8 cellular contexts compared by ENCODE assay signal in the genomic region with DNA sequence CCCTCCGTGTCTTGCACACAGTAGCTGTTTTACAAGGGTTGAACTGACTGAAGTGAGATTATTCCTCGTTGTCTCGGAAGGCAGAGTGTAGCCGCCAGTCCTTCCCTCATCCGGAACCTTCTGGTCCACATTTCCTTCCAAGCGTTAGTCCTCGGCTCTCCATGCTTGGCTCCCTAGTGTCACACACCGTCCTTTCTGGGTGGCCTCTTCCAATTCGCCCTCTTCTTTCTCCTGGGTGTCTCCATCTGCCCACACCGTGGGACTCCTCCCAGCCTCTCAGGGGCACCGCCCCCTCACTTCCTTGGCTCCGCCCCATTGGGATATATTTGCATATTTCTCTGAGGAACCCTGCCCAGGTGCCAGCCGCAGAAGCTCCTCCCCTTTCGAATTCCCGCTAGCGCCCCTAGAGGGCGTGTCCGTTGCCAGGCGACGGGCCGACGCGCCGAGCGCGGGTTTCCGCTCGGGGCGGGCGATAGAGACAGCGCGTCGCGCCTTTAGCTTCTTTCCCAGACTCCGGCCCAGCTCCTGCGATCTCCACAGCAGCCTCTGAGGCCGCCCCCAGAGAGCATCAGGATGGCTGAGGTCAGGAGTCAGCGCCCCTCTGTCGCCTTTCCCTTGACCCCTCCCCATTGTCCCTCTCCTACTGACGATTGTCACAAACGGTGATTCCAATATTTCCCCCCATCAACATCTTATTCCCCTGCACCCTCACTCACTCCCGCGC. TPM values are rescaled to one million over a fixed set of nuclear protein-coding genes. Genes with fewer than 3 reads are reported as not detected.
DNase-seq lines count a peak whose midpoint lies in the region; ATAC-seq and TF ChIP-seq lines count a peak whose summit lies in the region.

A gene with protein sequence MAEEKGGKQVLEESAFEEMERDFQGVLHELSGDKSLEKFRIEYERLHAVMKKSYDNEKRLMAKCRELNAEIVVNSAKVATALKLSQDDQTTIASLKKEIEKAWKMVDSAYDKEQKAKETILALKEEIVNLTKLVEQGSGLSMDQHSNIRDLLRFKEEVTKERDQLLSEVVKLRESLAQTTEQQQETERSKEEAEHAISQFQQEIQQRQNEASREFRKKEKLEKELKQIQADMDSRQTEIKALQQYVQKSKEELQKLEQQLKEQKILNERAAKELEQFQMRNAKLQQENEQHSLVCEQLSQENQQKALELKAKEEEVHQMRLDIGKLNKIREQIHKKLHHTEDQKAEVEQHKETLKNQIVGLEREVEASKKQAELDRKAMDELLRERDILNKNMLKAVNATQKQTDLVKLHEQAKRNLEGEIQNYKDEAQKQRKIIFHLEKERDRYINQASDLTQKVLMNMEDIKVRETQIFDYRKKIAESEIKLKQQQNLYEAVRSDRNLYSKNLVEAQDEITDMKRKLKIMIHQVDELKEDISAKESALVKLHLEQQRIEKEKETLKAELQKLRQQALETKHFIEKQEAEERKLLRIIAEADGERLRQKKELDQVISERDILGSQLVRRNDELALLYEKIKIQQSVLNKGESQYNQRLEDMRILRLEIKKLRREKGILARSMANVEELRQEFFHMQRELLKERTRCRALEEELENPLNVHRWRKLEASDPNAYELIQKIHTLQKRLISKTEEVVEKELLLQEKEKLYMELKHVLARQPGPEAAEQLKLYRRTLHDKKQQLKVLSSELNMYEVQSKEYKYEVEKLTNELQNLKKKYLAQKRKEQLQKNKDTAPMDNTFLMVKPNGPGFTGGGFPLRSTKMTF (plus strand): TSS at position 509 of the 724 bp plus-strand sequence. CDS start 65 bp downstream, at position 574.

- ATAC-seq in HG02623 (IDR thresholded peaks at IDR 0.05; ENCODE audit: unreplicated experiment) (peak; percentile 59), psoas muscle (peak; percentile 91 to 94 (median 93))

- H3K27ac ChIP-seq in left ventricle myocardium inferior (replicated peaks), result peak within 1 kb of the TSS; percentile 34
- peak within 1 kb of the TSS; percentile 17 for H3K27ac ChIP-seq in psoas muscle
- no peak within 1 kb of the TSS for H3K27ac ChIP-seq in urinary bladder (ENCODE audit: low read depth)

- H3K27me3 ChIP-seq in left ventricle myocardium inferior (ENCODE audit: low read depth) (no peaks in the 10 kb centered on the region), psoas muscle (ENCODE audit: insufficient read depth in 3 of 3, low read length in 2 of 3) (peaks cover 0 to 6% (median 0%) of the 10 kb centered on the region in 3 donors)

- H3K4me1 Mint-ChIP-seq in activated naive CD8-positive, alpha-beta T cell treated with anti-CD3 and anti-CD28 coated beads for 36 hours, result peaks cover 22% of the 10 kb centered on the region

- intact Hi-C loops in left ventricle myocardium inferior (cut with micrococcal nuclease), result loop anchor here (5.0 kb wide), 2 partner anchors 46 to 61 kb away; no protein-coding TSS in a partner anchor
- intact Hi-C loops in psoas muscle (cut with DNase I), result loop anchor here in 1 of 2 donors (5.0 kb wide), 1 partner anchor 61 kb away; no protein-coding TSS in a partner anchor

- H3K9me3 ChIP-seq in left ventricle myocardium inferior (replicated peaks) (no peaks in the 10 kb centered on the region), psoas muscle (no peaks in the 10 kb centered on the region)

- peak within 1 kb of the TSS; percentile 2 for H3K4me3 Mint-ChIP-seq in activated naive CD8-positive, alpha-beta T cell treated with anti-CD3 and anti-CD28 coated beads for 36 hours

- 2 to 3% (median 3%) methylated on average over 43 of the region's 43 CpGs for WGBS in psoas muscle, 3 donors
- WGBS in urinary bladder, result 2% methylated on average over 43 of the region's 43 CpGs

- H3K4me1 ChIP-seq in left ventricle myocardium inferior (peaks cover 28% of the 10 kb centered on the region), psoas muscle (peaks cover 17% of the 10 kb centered on the region), urinary bladder (ENCODE audit: insufficient read depth) (no peaks in the 10 kb centered on the region)

- peak within 1 kb of the TSS; percentile 63 for H3K4me3 ChIP-seq in left ventricle myocardium inferior
- peak within 1 kb of the TSS; percentile 68 for H3K4me3 ChIP-seq in psoas muscle
- H3K4me3 ChIP-seq in urinary bladder (ENCODE audit: low read depth, low read length), result peak within 1 kb of the TSS; percentile 4

- no peaks in the 10 kb centered on the region for H3K27me3 Mint-ChIP-seq in activated naive CD8-positive, alpha-beta T cell treated with anti-CD3 and anti-CD28 coated beads for 36 hours

- H3K9me3 Mint-ChIP-seq in activated naive CD8-positive, alpha-beta T cell treated with anti-CD3 and anti-CD28 coated beads for 36 hours, result no peaks in the 10 kb centered on the region

- H3K36me3 ChIP-seq in left ventricle myocardium inferior (no peaks in the 10 kb centered on the region), psoas muscle (ENCODE audit: insufficient read depth in 1 of 2, low read depth in 1 of 2) (no peaks in the 10 kb centered on the region), urinary bladder (ENCODE audit: insufficient read depth) (no peaks in the 10 kb centered on the region)

- TF ChIP-seq CTCF in GM12872 (IDR thresholded peaks at IDR 0.05; ENCODE audit: insufficient read depth, low read depth, low read length) (peak; percentile 80), left ventricle myocardium inferior (IDR thresholded peaks at IDR 0.05; ENCODE audit: borderline replicate concordance) (peak; percentile 80), psoas muscle (IDR thresholded peaks at IDR 0.05) (peak; percentile 65)

- DNase-seq in NCI-H1092 (lab: John Stamatoyannopoulos, UW) (peak; percentile 89), SKM-1 treated with dmso at 0.1 percent for 144 hours (lab: John Stamatoyannopoulos, UW; ENCODE audit: unreplicated experiment) (peak; percentile 50), left ventricle myocardium inferior (peak; percentile 90), psoas muscle (peak; percentile 89 to 94)
- peak; percentile 87 for DNase-seq in activated naive CD8-positive, alpha-beta T cell treated with anti-CD3 and anti-CD28 coated beads for 36 hours

- H3K27ac Mint-ChIP-seq in activated naive CD8-positive, alpha-beta T cell treated with anti-CD3 and anti-CD28 coated beads for 36 hours, result peak within 1 kb of the TSS; percentile 34

- H3K36me3 Mint-ChIP-seq in activated naive CD8-positive, alpha-beta T cell treated with anti-CD3 and anti-CD28 coated beads for 36 hours, result no peaks in the 10 kb centered on the region

RNA-seq across cellular contexts. Expression of the gene that starts here (rescaled TPM):
- total RNA-seq in activated naive CD8-positive, alpha-beta T cell treated with anti-CD3 and anti-CD28 coated beads for 36 hours, result under 1 TPM; 0.34 to 0.41 TPM
- total RNA-seq in left ventricle myocardium inferior, result 3.5 TPM
- under 1 TPM; 0.21 to 0.74 (median 0.56) TPM for total RNA-seq in psoas muscle
- polyA plus RNA-seq in psoas muscle, result 1 to 10 TPM in 1 of 3 donors, under 1 TPM in 2; 0.04 to 1.4 (median 0.07) TPM
- 0.69 TPM for total RNA-seq in urinary bladder
- polyA plus RNA-seq in urinary bladder, result 0.34 TPM

Comparison
In these comparisons a context has a peak if more than half of its experiments do, and no peak if none do; other contexts are left out.
1. Peak in DNase-seq in activated naive CD8-positive, alpha-beta T cell treated with anti-CD3 and anti-CD28 coated beads for 36 hours; RNA of the gene not detected or under 1 TPM.
2. H3K4me3 ChIP-seq: peak in every context shown above with its lines; median percentile 68 in psoas muscle; 63 in left ventricle myocardium inferior; 4 in urinary bladder.